ENCODE assay signal across 21 cellular contexts in the genomic region with DNA sequence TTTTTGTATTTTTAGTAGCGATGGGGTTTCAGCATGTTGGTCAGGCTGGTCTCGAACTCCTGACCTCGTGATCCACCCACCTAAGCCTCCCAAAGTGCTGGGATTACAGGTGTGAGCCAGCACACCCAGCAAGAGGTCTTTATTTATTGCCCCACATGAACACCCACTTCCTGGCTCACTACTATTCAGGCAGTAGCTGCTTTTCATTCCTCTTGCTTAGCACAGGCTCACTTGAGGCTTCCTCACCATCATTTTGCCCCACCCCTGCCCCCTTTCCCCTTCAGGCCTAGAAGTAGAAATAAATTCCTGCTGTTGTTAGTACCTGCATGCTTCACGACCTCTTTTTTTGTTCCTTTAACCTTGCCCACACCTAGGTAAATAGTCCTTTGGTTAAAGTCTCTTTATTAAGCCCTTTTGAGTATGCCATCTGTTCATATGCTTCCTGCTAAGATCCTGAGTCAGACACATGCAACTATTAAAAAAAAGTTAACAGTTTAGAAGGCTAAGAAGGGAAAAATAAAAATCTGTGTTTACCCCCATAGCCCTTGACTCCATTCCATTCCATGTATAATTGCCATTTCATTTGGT.
"Had no signal": no experiment of that assay in that cellular context is flagged by ENCODE, and none has a peak within 500 bp of the region (broad histone marks: within the 10 kb centered on the region; RNA-seq: fewer than 3 reads in every experiment).

No MANE protein-coding gene starts in this region.

- H3K36me3 Mint-ChIP-seq: neural progenitor cell, type B pancreatic cell had no signal

- H3K27me3 Mint-ChIP-seq: memory B cell, type B pancreatic cell had no signal

- H3K4me3 Mint-ChIP-seq: memory B cell, neural progenitor cell, type B pancreatic cell had no signal

- DNase-seq: activated CD4-positive, alpha-beta T cell treated with anti-CD3 and anti-CD28 coated beads for 1 hour; activated gamma-delta T cell; cortex of kidney; effector CD4-positive, alpha-beta T cell; gastrocnemius medialis; head of caudate nucleus; kidney glomerular epithelial cell; left ventricle myocardium superior; right cardiac atrium; stimulated activated CD4-positive, alpha-beta T cell treated with anti-CD3 and anti-CD28 coated beads, Interleukin-4, amount 100 ng/mL, for 1 hour; stomach; T-helper 2 cell; testis; WERI-Rb-1 had no signal

- H3K9me3 Mint-ChIP-seq: memory B cell had no signal

- H3K4me3 ChIP-seq: ascending aorta, breast epithelium, gastrocnemius medialis, neural progenitor cell, prostate gland, skin epidermis, stomach, testis had no signal

- H3K4me1 Mint-ChIP-seq: neural progenitor cell had no signal

- H3K27ac Mint-ChIP-seq: memory B cell, neural progenitor cell, type B pancreatic cell had no signal
